15 cellular contexts compared by ENCODE assay signal in the genomic region with DNA sequence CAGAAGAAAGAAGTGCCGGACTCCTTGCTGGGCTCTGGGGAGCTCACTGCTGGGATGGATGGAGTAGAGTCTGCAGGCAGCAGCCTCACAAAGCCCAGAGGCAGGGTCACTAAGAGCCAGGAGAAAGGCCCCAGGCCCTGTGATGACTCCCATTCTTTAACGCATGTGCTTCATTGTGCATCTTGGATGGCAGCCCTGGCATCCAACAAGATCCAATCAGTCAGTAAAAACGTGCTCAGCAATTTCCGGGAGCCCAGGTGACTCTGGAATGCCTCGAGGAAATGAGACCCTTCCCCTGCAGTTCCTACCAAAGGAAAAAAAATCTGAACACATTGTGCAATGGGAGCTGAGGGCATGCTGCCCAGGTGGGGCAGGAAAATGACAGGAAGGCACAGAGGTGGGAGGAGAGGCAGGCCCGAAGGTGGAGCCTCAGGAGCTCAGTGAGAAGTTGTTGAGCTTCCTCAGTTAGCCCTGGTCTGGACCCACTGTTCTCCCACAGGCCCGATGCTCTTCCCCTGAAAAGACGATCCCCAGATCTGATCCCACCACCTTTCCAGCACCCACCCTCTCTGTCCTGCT.
A peak's percentile ranks its signal among the peaks of the same experiment; 100 is the strongest.
DNase-seq lines count a peak whose midpoint lies in the region; ATAC-seq and TF ChIP-seq lines count a peak whose summit lies in the region.
"Had no signal": no experiment of that assay in that cellular context is flagged by ENCODE, and none has a peak within 500 bp of the region (broad histone marks: within the 10 kb centered on the region; RNA-seq: fewer than 3 reads in every experiment).

No MANE protein-coding gene starts in this region.

- H3K4me1 ChIP-seq in neural progenitor cell: peaks cover 20% of the 10 kb centered on the region
- H3K4me1 ChIP-seq: HAP-1 had no signal

- no peaks in the 10 kb centered on the region for H4K20me1 ChIP-seq in neural progenitor cell (ENCODE audit: low read depth)
- H4K20me1 ChIP-seq: BLaER1 had no signal

- no peak overlapping the region for H3K4me3 ChIP-seq in H7 (ENCODE audit: insufficient read depth, low read depth, low read length)
- H3K4me3 ChIP-seq in neural progenitor cell: no peak overlapping the region
- H3K4me3 ChIP-seq in foreskin fibroblast (ENCODE audit: low read depth in 1 of 2, low read length in 2 of 2): no peak overlapping the region
- H3K4me3 ChIP-seq: BLaER1, HAP-1 had no signal

- DNase-seq in H7 (peak; percentile 11), neural progenitor cell (ENCODE audit: low spot score) (no peak), type B pancreatic cell (ENCODE audit: extremely low spot score, unreplicated experiment) (peak; percentile 43), foreskin fibroblast (no peak), caudate nucleus (lab: John Stamatoyannopoulos, UW) (no peak)
- DNase-seq: 8988T; AML-193; CD4-positive, CD25-positive, alpha-beta regulatory T cell; DMS53; GF-D8; GOT3 had no signal

- H3K4me2 ChIP-seq in neural progenitor cell: no peak overlapping the region
- H3K4me2 ChIP-seq: BLaER1 had no signal

- TF ChIP-seq CTCF in VCaP (conservative IDR thresholded peaks at IDR 0.05) (no peak), neural progenitor cell (IDR thresholded peaks at IDR 0.05) (no peak), type B pancreatic cell (conservative IDR thresholded peaks at IDR 0.05) (no peak), foreskin fibroblast (IDR thresholded peaks at IDR 0.05; ENCODE audit: low read depth, low read length) (no peak)

- no peaks in the 10 kb centered on the region for H3K9me3 ChIP-seq in neural progenitor cell (ENCODE audit: low read depth)
- H3K9me3 ChIP-seq: HAP-1 had no signal

- H3K27ac ChIP-seq in VCaP: peak overlapping the region; percentile 77
- H3K27ac ChIP-seq in neural progenitor cell: no peak overlapping the region
- no peak overlapping the region for H3K27ac ChIP-seq in caudate nucleus (ENCODE audit: low read depth, low read length)
- H3K27ac ChIP-seq: BLaER1 had no signal

- H3K27ac Mint-ChIP-seq in neural progenitor cell: no peak overlapping the region
- no peak overlapping the region for H3K27ac Mint-ChIP-seq in type B pancreatic cell
- H3K27ac Mint-ChIP-seq: CD4-positive, CD25-positive, alpha-beta regulatory T cell had no signal

- H3K27me3 Mint-ChIP-seq in neural progenitor cell (ENCODE audit: insufficient read depth, low read depth) (peaks cover 9% of the 10 kb centered on the region), type B pancreatic cell (peaks cover 12% of the 10 kb centered on the region)
- H3K27me3 Mint-ChIP-seq: CD4-positive, CD25-positive, alpha-beta regulatory T cell had no signal

- ATAC-seq in GM18861 (IDR thresholded peaks at IDR 0.05; ENCODE audit: unreplicated experiment): no peak

- H3K36me3 ChIP-seq in H7 (replicated peaks; ENCODE audit: control insufficient read depth, insufficient read depth, low read length): no peaks in the 10 kb centered on the region
- H3K36me3 ChIP-seq in neural progenitor cell: no peaks in the 10 kb centered on the region
- H3K36me3 ChIP-seq: BLaER1, HAP-1 had no signal

- H2AFZ ChIP-seq in neural progenitor cell (replicated peaks): no peak overlapping the region

- peak overlapping the region; percentile 15 for H3K4me3 Mint-ChIP-seq in neural progenitor cell
- H3K4me3 Mint-ChIP-seq in type B pancreatic cell: no peak overlapping the region
- H3K4me3 Mint-ChIP-seq: CD4-positive, CD25-positive, alpha-beta regulatory T cell had no signal

- H3K27me3 ChIP-seq in H7 (ENCODE audit: control insufficient read depth, insufficient read depth, low read length) (no peaks in the 10 kb centered on the region; the same call in 1 of the 2 replicates), neural progenitor cell (no peaks in the 10 kb centered on the region)
- H3K27me3 ChIP-seq: BLaER1 had no signal

- peaks cover 10% of the 10 kb centered on the region for H3K9me3 Mint-ChIP-seq in neural progenitor cell
- H3K9me3 Mint-ChIP-seq in type B pancreatic cell: no peaks in the 10 kb centered on the region

- no peaks in the 10 kb centered on the region for H3F3A ChIP-seq in neural progenitor cell (ENCODE audit: low read depth)

- H3K36me3 Mint-ChIP-seq in neural progenitor cell: no peaks in the 10 kb centered on the region
- H3K36me3 Mint-ChIP-seq in type B pancreatic cell: no peaks in the 10 kb centered on the region
- H3K36me3 Mint-ChIP-seq: CD4-positive, CD25-positive, alpha-beta regulatory T cell had no signal

- no peak overlapping the region for H3K9ac ChIP-seq in neural progenitor cell
- H3K9ac ChIP-seq: BLaER1 had no signal

- H3K79me2 ChIP-seq in neural progenitor cell (ENCODE audit: low read depth): no peaks in the 10 kb centered on the region

- H3K4me1 Mint-ChIP-seq in neural progenitor cell (peaks cover 14% of the 10 kb centered on the region), type B pancreatic cell (ENCODE audit: unreplicated experiment) (peaks cover 10% of the 10 kb centered on the region)
- H3K4me1 Mint-ChIP-seq: CD4-positive, CD25-positive, alpha-beta regulatory T cell had no signal

Comparison
In these comparisons a context has a peak if more than half of its experiments do, and no peak if none do; other contexts are left out.
1. DNase-seq: peak in H7 (single experiment) and type B pancreatic cell (single experiment); none in neural progenitor cell (single experiment), foreskin fibroblast (0 of 2) and caudate nucleus (0 of 61).